Comparison of ENCODE assay signal across 21 cellular contexts in genomic region chr6:57255451-57256181, GRCh38.
"Had no signal": no experiment of that assay in that cellular context is flagged by ENCODE, and none has a peak within 500 bp of the region (broad histone marks: within the 10 kb centered on the region; RNA-seq: fewer than 3 reads in every experiment).

No MANE protein-coding gene starts in this region.

- H3K4me3 ChIP-seq: body of pancreas, dorsolateral prefrontal cortex, mucosa of descending colon, tibial nerve, vagina had no signal

- H3K27me3 ChIP-seq: body of pancreas, dorsolateral prefrontal cortex, neutrophil, tibial nerve, vagina had no signal

- DNase-seq: activated CD4-positive, alpha-beta memory T cell treated with anti-CD3 and anti-CD28 coated beads for 36 hours; activated CD4-positive, alpha-beta T cell treated with anti-CD3 and anti-CD28 coated beads for 4 hours; activated naive CD4-positive, alpha-beta T cell; activated naive CD8-positive, alpha-beta T cell treated with anti-CD3 and anti-CD28 coated beads for 36 hours; activated T-cell treated with anti-CD3 and anti-CD28 coated beads for 4 hours; amygdala; body of pancreas; caudate nucleus; dorsolateral prefrontal cortex; immature natural killer cell; mucosa of descending colon; natural killer cell; retina; stimulated activated CD4-positive, alpha-beta T cell treated with anti-CD3 and anti-CD28 coated beads, Interleukin-12 subunit alpha, Interleukin-12 subunit beta, amount 100 ng/mL, for 4 hours; stimulated activated CD4-positive, alpha-beta T cell treated with anti-CD3 and anti-CD28 coated beads, Interleukin-2, amount 100 ng/mL, for 24 hours; stimulated activated naive CD8-positive, alpha-beta T cell treated with anti-CD3 and anti-CD28 coated beads, Interleukin-15, Interleukin-2, amounts not matched to agents 100 U/mL and 50 U/mL, for 24 hours had no signal

- H3K27ac ChIP-seq: body of pancreas, dorsolateral prefrontal cortex, epithelial cell of prostate, neutrophil, tibial nerve had no signal

- H3K9me3 ChIP-seq: body of pancreas, mucosa of descending colon, neutrophil, tibial nerve, vagina had no signal

- H3K36me3 ChIP-seq: neutrophil, tibial nerve, vagina had no signal

- ATAC-seq: body of pancreas; mucosa of descending colon; natural killer cell; stimulated activated naive CD8-positive, alpha-beta T cell treated with anti-CD3 and anti-CD28 coated beads, Interleukin-15, Interleukin-2, amounts not matched to agents 100 U/mL and 50 U/mL, for 24 hours; WTC11 had no signal
